9 cellular contexts compared by ENCODE assay signal in the genomic region with DNA sequence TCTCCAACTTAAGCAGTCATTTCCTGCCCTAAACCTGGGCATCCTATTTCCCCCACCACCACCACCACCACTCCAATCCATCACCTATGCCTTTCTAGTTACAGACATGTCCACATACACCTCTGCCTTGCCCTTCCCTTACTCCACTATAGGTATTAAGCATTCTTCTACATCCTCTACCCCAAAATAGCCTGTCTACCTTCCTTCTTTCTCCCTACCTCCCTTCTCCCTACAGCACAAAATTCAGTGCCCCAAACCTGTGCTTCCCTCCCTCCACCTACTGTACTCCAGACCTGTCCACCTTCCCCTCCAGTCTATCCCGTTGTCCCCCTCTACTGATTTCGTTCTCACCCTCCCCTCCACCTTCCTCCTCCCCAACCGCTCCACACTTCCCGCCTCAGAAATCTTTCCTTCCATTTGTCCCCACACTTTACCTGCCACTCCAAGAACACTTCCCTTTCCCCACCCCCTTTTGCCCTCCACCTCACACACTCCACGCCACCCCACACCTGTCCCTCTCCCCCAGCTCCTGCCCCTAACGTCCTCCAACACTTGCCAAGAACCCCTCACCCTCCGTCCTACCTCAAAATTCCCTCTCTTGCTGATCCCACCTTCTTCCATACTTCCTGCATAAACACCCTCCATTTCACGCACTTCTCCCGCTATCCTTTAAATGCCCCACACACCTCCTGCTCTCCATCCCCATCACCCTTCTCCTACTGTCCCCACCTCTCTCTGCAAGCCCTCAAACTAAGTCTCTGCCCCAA. TPM values are rescaled to one million over a fixed set of nuclear protein-coding genes. Genes with fewer than 3 reads are reported as not detected.
DNase-seq lines count a peak whose midpoint lies in the region; TF ChIP-seq lines count a peak whose summit lies in the region.
"Had no signal": no experiment of that assay in that cellular context is flagged by ENCODE, and none has a peak within 500 bp of the region (broad histone marks: within the 10 kb centered on the region; RNA-seq: fewer than 3 reads in every experiment).

No MANE protein-coding gene starts in this region.

- H3K4me2 ChIP-seq in hepatocyte: peak overlapping the region; percentile 92

- peak overlapping the region; percentile 88 for H3K4me3 ChIP-seq in SK-N-MC
- H3K4me3 ChIP-seq in hepatocyte: peak overlapping the region; percentile 96
- H3K4me3 ChIP-seq in skeletal muscle tissue (ENCODE audit: low read length in 3 of 3): peak overlapping the region; percentile 62 to 83 (median 75)

- H3K9me3 ChIP-seq in SK-N-MC (ENCODE audit: low read depth, low read length): no peaks in the 10 kb centered on the region
- H3K9me3 ChIP-seq in hepatocyte (ENCODE audit: low read depth): no peaks in the 10 kb centered on the region
- H3K9me3 ChIP-seq in skeletal muscle tissue (ENCODE audit: control insufficient read depth in 3 of 3, low read length in 3 of 3): no peaks in the 10 kb centered on the region

- peaks cover 21% of the 10 kb centered on the region for H3K4me1 Mint-ChIP-seq in T-helper 2 cell treated with Interferon-gamma antibody and Interleukin-4, amounts not matched to agents 5 μg/mL and 100 μg/mL, for 36 hours (ENCODE audit: low read depth)

- peaks cover 15% of the 10 kb centered on the region for H4K20me1 ChIP-seq in hepatocyte (ENCODE audit: insufficient read depth, poor library complexity, severe bottlenecking)

- H3K9ac ChIP-seq in SK-N-MC (ENCODE audit: insufficient read length): no peak overlapping the region
- H3K9ac ChIP-seq in skeletal muscle tissue (ENCODE audit: low read depth in 1 of 3, low read length in 3 of 3): no peak overlapping the region

- H3K9me2 ChIP-seq in hepatocyte (replicated peaks; ENCODE audit: insufficient read depth): no peaks in the 10 kb centered on the region

- H3K27me3 ChIP-seq in hepatocyte (peaks cover 8% of the 10 kb centered on the region), skeletal muscle tissue (ENCODE audit: control insufficient read depth in 3 of 3, insufficient read depth in 3 of 3, low read length in 3 of 3) (no peaks in the 10 kb centered on the region)

- H3K36me3 ChIP-seq in SK-N-MC (ENCODE audit: insufficient read depth, low read length) (no peaks in the 10 kb centered on the region), hepatocyte (replicated peaks; ENCODE audit: insufficient read depth, low read depth) (no peaks in the 10 kb centered on the region), skeletal muscle tissue (ENCODE audit: control insufficient read depth in 3 of 3, insufficient read depth in 3 of 3, low read length in 3 of 3) (no peaks in the 10 kb centered on the region)

- TF ChIP-seq CTCF in hepatocyte (IDR thresholded peaks at IDR 0.05; ENCODE audit: poor library complexity): no peak

- 40% methylated on average over 5 of the region's 9 CpGs for WGBS in hepatocyte (ENCODE audit: low lambda C conversion rate, missing lambda C conversion rate)

- H2AFZ ChIP-seq in hepatocyte: no peak overlapping the region

- peaks cover 13% of the 10 kb centered on the region for H3K4me1 ChIP-seq in hepatocyte (ENCODE audit: insufficient read depth)
- peaks cover 5 to 16% (median 12%) of the 10 kb centered on the region in 3 donors for H3K4me1 ChIP-seq in skeletal muscle tissue (ENCODE audit: control insufficient read depth in 3 of 3, insufficient read depth in 3 of 3, low read length in 3 of 3)

- DNase-seq in T-helper 2 cell treated with Interferon-gamma antibody and Interleukin-4, amounts not matched to agents 5 μg/mL and 100 μg/mL, for 36 hours (ENCODE audit: low spot score): no peak
- DNase-seq in T-helper 2 cell (no peak), SK-N-MC (ENCODE audit: low read depth, low spot score) (no peak), hepatocyte (ENCODE audit: low spot score) (no peak), NOMO-1 (lab: John Stamatoyannopoulos, UW; ENCODE audit: unreplicated experiment in 2 of 2) (no peak), pons (ENCODE audit: low spot score) (no peak), KG1 (lab: John Stamatoyannopoulos, UW) (no peak)
- DNase-seq: NCI-H1694 had no signal

- peak overlapping the region; percentile 80 for H3K4me3 Mint-ChIP-seq in T-helper 2 cell treated with Interferon-gamma antibody and Interleukin-4, amounts not matched to agents 5 μg/mL and 100 μg/mL, for 36 hours

- peak overlapping the region; percentile 24 for H3K27ac Mint-ChIP-seq in T-helper 2 cell treated with Interferon-gamma antibody and Interleukin-4, amounts not matched to agents 5 μg/mL and 100 μg/mL, for 36 hours

- peaks cover 60% of the 10 kb centered on the region for H3K79me2 ChIP-seq in hepatocyte

- peaks cover 17% of the 10 kb centered on the region for H3K27me3 Mint-ChIP-seq in T-helper 2 cell treated with Interferon-gamma antibody and Interleukin-4, amounts not matched to agents 5 μg/mL and 100 μg/mL, for 36 hours (ENCODE audit: low read depth)

- H3K36me3 Mint-ChIP-seq in T-helper 2 cell treated with Interferon-gamma antibody and Interleukin-4, amounts not matched to agents 5 μg/mL and 100 μg/mL, for 36 hours (ENCODE audit: low read depth): no peaks in the 10 kb centered on the region

- no peaks in the 10 kb centered on the region for H3K9me3 Mint-ChIP-seq in T-helper 2 cell treated with Interferon-gamma antibody and Interleukin-4, amounts not matched to agents 5 μg/mL and 100 μg/mL, for 36 hours

- H3K27ac ChIP-seq in SK-N-MC: no peak overlapping the region
- no peak overlapping the region for H3K27ac ChIP-seq in hepatocyte
- H3K27ac ChIP-seq in skeletal muscle tissue (ENCODE audit: low read depth, low read length): no peak overlapping the region

RNA-seq across cellular contexts. Expression of a gene that starts 1.5 kb away (rescaled TPM):
- total RNA-seq in hepatocyte: 25.8 and 26.8 TPM in 2 replicates
- 27.7 and 28.1 TPM in 2 replicates for polyA plus RNA-seq in hepatocyte
- 4.2 TPM for total RNA-seq in skeletal muscle tissue
